In genomic region chr15:58203537-58203936, GRCh38 we compare ENCODE assay signal across 1 cellular context.
TF ChIP-seq lines count a peak whose summit lies in the region.

No MANE protein-coding gene starts in this region.

TF ChIP-seq in HepG2, 621 proteins besides CTCF, POLR2A, EP300 and RAD21 (continued from another document):
- no peak for TF ChIP-seq REST (IDR thresholded peaks at IDR 0.05; ENCODE audit: borderline replicate concordance in 1 of 2, low read depth in 1 of 2, low read length in 2 of 2)
- no peak for TF ChIP-seq RXRA (CRISPR knock-in tag; IDR thresholded peaks at IDR 0.05)
- no peak for TF ChIP-seq ZNF768 (CRISPR knock-in tag; IDR thresholded peaks at IDR 0.05)
- no peak for TF ChIP-seq THAP11 (CRISPR knock-in tag; IDR thresholded peaks at IDR 0.05)
TF ChIP-seq in HepG2: peak in this region for 0.
